Comparison of ENCODE assay signal across 27 cellular contexts in the genomic region with DNA sequence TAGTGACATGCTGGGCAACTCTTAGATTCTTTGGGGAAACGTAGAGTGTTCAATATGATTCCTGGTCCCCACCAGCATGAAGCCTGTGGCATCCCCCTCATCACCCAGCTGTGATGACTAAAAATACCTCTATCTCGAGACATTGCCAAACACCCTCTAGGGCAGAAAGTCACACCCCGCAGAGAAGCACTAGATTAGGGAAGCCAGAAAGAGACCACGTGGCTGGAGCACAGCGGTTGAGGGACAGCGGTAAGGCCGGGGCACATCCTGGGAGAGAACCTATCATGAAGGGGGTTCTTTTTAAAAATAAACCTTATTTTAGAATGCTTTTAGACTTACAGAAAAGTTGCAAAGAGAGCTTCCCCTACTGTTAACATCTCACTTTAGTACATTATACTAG. TPM values are rescaled to one million over a fixed set of nuclear protein-coding genes. Genes with fewer than 3 reads are reported as not detected.
A peak's percentile ranks its signal among the peaks of the same experiment; 100 is the strongest.
DNase-seq lines count a peak whose midpoint lies in the region; ATAC-seq and TF ChIP-seq lines count a peak whose summit lies in the region.
"Had no signal": no experiment of that assay in that cellular context is flagged by ENCODE, and none has a peak within 500 bp of the region (broad histone marks: within the 10 kb centered on the region; RNA-seq: fewer than 3 reads in every experiment).

No MANE protein-coding gene starts in this region.

- H3K4me3 ChIP-seq in heart left ventricle (no peak overlapping the region), trophoblast cell (ENCODE audit: low read depth, low read length) (no peak overlapping the region)
- H3K4me3 ChIP-seq: GM12878, lower lobe of right lung, spleen, thoracic aorta had no signal

- H3K14ac ChIP-seq in trophoblast cell (ENCODE audit: low read length) = no peak overlapping the region

- no peak overlapping the region for H3K23ac ChIP-seq in trophoblast cell (ENCODE audit: low read length)

- peaks cover 5% of the 10 kb centered on the region; the same call in 1 of the 2 replicates for H3K9me3 Mint-ChIP-seq in HFFc6

- H2AK5ac ChIP-seq in trophoblast cell (ENCODE audit: low read length) = no peak overlapping the region

- peak overlapping the region; percentile 14; the same call in 1 of the 2 replicates for H3K27ac Mint-ChIP-seq in HFFc6
- H3K27ac Mint-ChIP-seq: activated naive CD4-positive, alpha-beta T cell treated with anti-CD3 and anti-CD28 coated beads, Interleukin-2, amount 10 ng/mL, durations not matched to agents 7 days and 5 days; CD8-positive, alpha-beta T cell had no signal

- no peak overlapping the region for H4K91ac ChIP-seq in trophoblast cell (ENCODE audit: low read depth, low read length)

- no peak overlapping the region for H3K18ac ChIP-seq in trophoblast cell (ENCODE audit: low read length)

- H3K27ac ChIP-seq in heart left ventricle = peak overlapping the region in 9 of 12 donors; percentile 12 to 80 (median 60)
- H3K27ac ChIP-seq in trophoblast cell (ENCODE audit: low read depth, low read length) = no peak overlapping the region
- H3K27ac ChIP-seq: lower lobe of right lung, neutrophil, spleen, thoracic aorta had no signal

- no peak overlapping the region for H4K12ac ChIP-seq in trophoblast cell (ENCODE audit: low read depth, low read length)

- no peaks in the 10 kb centered on the region for H3K9me3 ChIP-seq in heart left ventricle
- no peaks in the 10 kb centered on the region for H3K9me3 ChIP-seq in trophoblast cell (ENCODE audit: insufficient read depth, low read depth, low read length)
- H3K9me3 ChIP-seq: lower lobe of right lung, neutrophil, thoracic aorta had no signal

- no peak overlapping the region for H4K8ac ChIP-seq in trophoblast cell (ENCODE audit: low read depth, low read length)

- WGBS in heart left ventricle, 4 donors = 34 to 53% (median 48%) methylated on average over 7 of the region's 7 CpGs
- WGBS in trophoblast cell (ENCODE audit: extremely low coverage, insufficient coverage, insufficient read length) = no CpG with 5 or more reads among the region's 7 CpGs

- no peak overlapping the region for H2AFZ ChIP-seq in trophoblast cell (ENCODE audit: insufficient read depth, low read length, poor library complexity)

- peaks cover 22% of the 10 kb centered on the region for H3K79me2 ChIP-seq in trophoblast cell (ENCODE audit: control insufficient read depth, insufficient read depth, low read length, poor library complexity)

- no peak overlapping the region for H3K4me2 ChIP-seq in trophoblast cell (ENCODE audit: low read length)

- H3K36me3 ChIP-seq in heart left ventricle (peaks cover 0 to 20% (median 10%) of the 10 kb centered on the region in 9 donors), trophoblast cell (ENCODE audit: control insufficient read depth in 1 of 2, insufficient read depth in 2 of 2, low read length in 2 of 2) (peaks cover 10 to 17% of the 10 kb centered on the region in 2 experiments)
- H3K36me3 ChIP-seq: neutrophil, spleen had no signal

- H3K79me1 ChIP-seq in trophoblast cell (ENCODE audit: low read length) = no peaks in the 10 kb centered on the region

- peaks cover 0 to 71% (median 13%) of the 10 kb centered on the region in 12 donors for H3K4me1 ChIP-seq in heart left ventricle
- peaks cover 0 to 4% of the 10 kb centered on the region in 2 experiments for H3K4me1 ChIP-seq in trophoblast cell (ENCODE audit: control insufficient read depth in 1 of 2, insufficient read depth in 2 of 2, low read length in 2 of 2)
- H3K4me1 ChIP-seq: lower lobe of right lung, spleen had no signal

- no peak for DNase-seq in HFFc6
- peak; percentile 61 for DNase-seq in SKM-1 (lab: John Stamatoyannopoulos, UW; ENCODE audit: unreplicated experiment)
- peak; percentile 51 to 76 (median 61) for DNase-seq in heart left ventricle
- peak; percentile 64 to 80 for DNase-seq in trophoblast cell
- DNase-seq in NOMO-1 (lab: John Stamatoyannopoulos, UW; ENCODE audit: unreplicated experiment in 2 of 2) = no peak
- DNase-seq: activated CD4-positive, alpha-beta T cell treated with anti-CD3 and anti-CD28 coated beads for 4 hours; activated naive CD4-positive, alpha-beta T cell treated with anti-CD3 and anti-CD28 coated beads, Interleukin-2, amount 10 ng/mL, durations not matched to agents 7 days and 5 days; CD8-positive, alpha-beta T cell; cerebellar nuclear complex; DMS53; erythroblast; foreskin melanocyte; hypothalamus; lower lobe of right lung; NCI-H1417; NCI-H2107; NCI-H524 treated with DMSO at 0.1 percent for 48 hours; SHP77 treated with DMSO at 0.1 percent for 48 hours; spleen; stimulated activated CD4-positive, alpha-beta T cell treated with anti-CD3 and anti-CD28 coated beads, Interleukin-4, amount 100 ng/mL, for 1 hour; stimulated activated naive CD4-positive, alpha-beta T cell; T-helper 1 cell had no signal

- peaks cover 64% of the 10 kb centered on the region for H3K36me3 Mint-ChIP-seq in HFFc6 (ENCODE audit: low read depth)
- H3K36me3 Mint-ChIP-seq: activated naive CD4-positive, alpha-beta T cell treated with anti-CD3 and anti-CD28 coated beads, Interleukin-2, amount 10 ng/mL, durations not matched to agents 7 days and 5 days; CD8-positive, alpha-beta T cell had no signal

- H3K27me3 ChIP-seq in heart left ventricle (no peaks in the 10 kb centered on the region), trophoblast cell (ENCODE audit: insufficient read depth, low read length) (no peaks in the 10 kb centered on the region)
- H3K27me3 ChIP-seq: neutrophil, spleen had no signal

- no peak overlapping the region for H3K9ac ChIP-seq in trophoblast cell (ENCODE audit: low read length)

- TF ChIP-seq POLR2A in heart left ventricle (IDR thresholded peaks at IDR 0.05) = no peak

- H2BK120ac ChIP-seq in trophoblast cell (ENCODE audit: insufficient read depth, low read length, poor library complexity) = no peak overlapping the region

- TF ChIP-seq CTCF in HFFc6 (IDR thresholded peaks at IDR 0.05) (no peak), heart left ventricle (IDR thresholded peaks at IDR 0.05) (no peak)

- peak; percentile 84 to 89 (median 89) for ATAC-seq in heart left ventricle
- no peak for ATAC-seq in HG03442 (IDR thresholded peaks at IDR 0.05; ENCODE audit: unreplicated experiment)
- ATAC-seq in GM19328 (IDR thresholded peaks at IDR 0.05; ENCODE audit: unreplicated experiment) = no peak
- ATAC-seq: CD8-positive, alpha-beta T cell; GM12878; lower lobe of right lung had no signal

- H3K4me1 Mint-ChIP-seq in HFFc6 (ENCODE audit: low read depth) = peaks cover 52% of the 10 kb centered on the region
- H3K4me1 Mint-ChIP-seq: activated naive CD4-positive, alpha-beta T cell treated with anti-CD3 and anti-CD28 coated beads, Interleukin-2, amount 10 ng/mL, durations not matched to agents 7 days and 5 days had no signal

- H2BK12ac ChIP-seq in trophoblast cell (ENCODE audit: low read length) = no peak overlapping the region

- peak overlapping the region; percentile 84 for H3K4ac ChIP-seq in trophoblast cell (ENCODE audit: low read depth, low read length)

- no peaks in the 10 kb centered on the region; the same call in 1 of the 2 replicates for H3K27me3 Mint-ChIP-seq in HFFc6 (ENCODE audit: insufficient read depth)
- H3K27me3 Mint-ChIP-seq: activated naive CD4-positive, alpha-beta T cell treated with anti-CD3 and anti-CD28 coated beads, Interleukin-2, amount 10 ng/mL, durations not matched to agents 7 days and 5 days had no signal

- intact Hi-C loops in heart left ventricle (cut with DNase I) = no loop called here

- H2BK5ac ChIP-seq in trophoblast cell (ENCODE audit: low read depth, low read length, poor library complexity) = no peak overlapping the region

- H3K4me3 Mint-ChIP-seq in HFFc6 = no peak overlapping the region
- H3K4me3 Mint-ChIP-seq: activated naive CD4-positive, alpha-beta T cell treated with anti-CD3 and anti-CD28 coated beads, Interleukin-2, amount 10 ng/mL, durations not matched to agents 7 days and 5 days; CD8-positive, alpha-beta T cell had no signal

RNA-seq across cellular contexts. Expression of a gene that starts 11.0 kb away (rescaled TPM):
- total RNA-seq in HFFc6 (2021; fragmentation: NEBNext Ultra II Directional; extraction: Animal tissue kit (Norgen Biotek cat#: 25700)) = 100 to 1,000 TPM; 238 to 483 (median 287) TPM
- total RNA-seq in heart left ventricle = 100 to 1,000 TPM in 2 of 9 donors, 10 to 100 TPM in 7; 54.4 to 151 (median 76.4) TPM
- polyA plus RNA-seq in heart left ventricle = 10 to 100 TPM; 15.2 to 57.1 TPM
- polyA plus RNA-seq in trophoblast cell (2013) = 37.6 and 37.9 TPM in 2 replicates
- total RNA-seq: CD8-positive, alpha-beta T cell had no signal

Comparison
In these comparisons a context has a peak if more than half of its experiments do, and no peak if none do; other contexts are left out.
1. DNase-seq: peak in SKM-1 (single experiment), heart left ventricle (5 of 5) and trophoblast cell (2 of 2); none in HFFc6 (single experiment) and NOMO-1 (0 of 2).
2. ATAC-seq: peak in heart left ventricle (4 of 4); none in HG03442 (single experiment) and GM19328 (single experiment).